In genomic region chr7:106070567-106071254, GRCh38 we compare ENCODE assay signal across 9 cellular contexts. TPM values are rescaled to one million over a fixed set of nuclear protein-coding genes. Genes with fewer than 3 reads are reported as not detected.
A peak's percentile ranks its signal among the peaks of the same experiment; 100 is the strongest.
DNase-seq lines count a peak whose midpoint lies in the region; ATAC-seq and TF ChIP-seq lines count a peak whose summit lies in the region.
"Had no signal": no experiment of that assay in that cellular context is flagged by ENCODE, and none has a peak within 500 bp of the region (broad histone marks: within the 10 kb centered on the region; RNA-seq: fewer than 3 reads in every experiment).

No MANE protein-coding gene starts in this region.

- no peak overlapping the region for H3K4me3 ChIP-seq in HEK293 (ENCODE audit: low read depth, low read length)
- no peak overlapping the region for H3K4me3 ChIP-seq in body of pancreas
- no peak overlapping the region for H3K4me3 ChIP-seq in parathyroid adenoma (ENCODE audit: low read depth, low read length)
- no peak overlapping the region for H3K4me3 ChIP-seq in trophoblast cell (ENCODE audit: low read depth, low read length)
- H3K4me3 ChIP-seq: ascending aorta had no signal

- ATAC-seq in body of pancreas (no peak), HG03439 (IDR thresholded peaks at IDR 0.05; ENCODE audit: unreplicated experiment) (no peak), HG02571 (IDR thresholded peaks at IDR 0.05; ENCODE audit: unreplicated experiment) (no peak)

- no peak overlapping the region for H3K18ac ChIP-seq in trophoblast cell (ENCODE audit: low read length)

- no peaks in the 10 kb centered on the region for H3K79me1 ChIP-seq in trophoblast cell (ENCODE audit: low read length)

- no peak overlapping the region for H3K9ac ChIP-seq in parathyroid adenoma
- H3K9ac ChIP-seq in trophoblast cell (ENCODE audit: low read length) = no peak overlapping the region

- no peak overlapping the region for H2AK5ac ChIP-seq in trophoblast cell (ENCODE audit: low read length)

- POLR2A ChIA-PET in HEK293 (lab: Yijun Ruan, JAX) = interaction anchor here (3.1 kb wide), 1 partner anchor 41 kb away, joined by 12 read pairs; the partner anchor contains the start of gene SYPL1

- peaks cover 18% of the 10 kb centered on the region for H3K4me1 ChIP-seq in HEK293 (ENCODE audit: control insufficient read depth, insufficient read depth, low read length)
- H3K4me1 ChIP-seq in body of pancreas = peaks cover 40% of the 10 kb centered on the region
- peaks cover 66% of the 10 kb centered on the region for H3K4me1 ChIP-seq in parathyroid adenoma
- H3K4me1 ChIP-seq in trophoblast cell (ENCODE audit: control insufficient read depth in 1 of 2, insufficient read depth in 2 of 2, low read length in 2 of 2) = peaks cover 6 to 13% of the 10 kb centered on the region in 2 experiments

- WGBS in body of pancreas, 2 donors = 84 to 87% methylated on average over 8 of the region's 8 CpGs
- WGBS in trophoblast cell (ENCODE audit: extremely low coverage, insufficient coverage, insufficient read length) = no CpG with 5 or more reads among the region's 8 CpGs

- H3K79me2 ChIP-seq in parathyroid adenoma (no peaks in the 10 kb centered on the region), trophoblast cell (ENCODE audit: control insufficient read depth, insufficient read depth, low read length, poor library complexity) (no peaks in the 10 kb centered on the region)

- CTCF ChIA-PET in HEK293 (lab: Yijun Ruan, JAX) = interaction anchor here (0.6 to 4.4 kb wide), 3 partner anchors 84 to 106 kb away, joined by 3 to 21 read pairs (median 4); no protein-coding TSS in a partner anchor

- H2BK12ac ChIP-seq in trophoblast cell (ENCODE audit: low read length) = no peak overlapping the region

- H3K9me3 ChIP-seq in HEK293 (ENCODE audit: control insufficient read depth, insufficient read depth, low read depth, low read length) = no peaks in the 10 kb centered on the region
- no peaks in the 10 kb centered on the region for H3K9me3 ChIP-seq in body of pancreas
- H3K9me3 ChIP-seq in parathyroid adenoma (ENCODE audit: control insufficient read depth, low read length) = no peaks in the 10 kb centered on the region
- no peaks in the 10 kb centered on the region for H3K9me3 ChIP-seq in trophoblast cell (ENCODE audit: insufficient read depth, low read depth, low read length)
- H3K9me3 ChIP-seq: ascending aorta had no signal

- TF ChIP-seq CTCF in HEK293 (tag by site-specific recombination; IDR thresholded peaks at IDR 0.05) = no peak
- no peak for TF ChIP-seq CTCF in body of pancreas (IDR thresholded peaks at IDR 0.05)
- no peak for TF ChIP-seq CTCF in parathyroid adenoma (IDR thresholded peaks at IDR 0.05)

- DNase-seq in NCI-H2171 treated with DMSO at 0.1 percent for 48 hours (lab: John Stamatoyannopoulos, UW) = peak; percentile 86
- DNase-seq in body of pancreas = no peak
- no peak for DNase-seq in trophoblast cell
- DNase-seq in NCI-H1048 (lab: John Stamatoyannopoulos, UW) = no peak

- H2AFZ ChIP-seq in parathyroid adenoma = peak overlapping the region; percentile 10
- no peak overlapping the region for H2AFZ ChIP-seq in trophoblast cell (ENCODE audit: insufficient read depth, low read length, poor library complexity)

- no peak overlapping the region for H4K12ac ChIP-seq in trophoblast cell (ENCODE audit: low read depth, low read length)

- H3K14ac ChIP-seq in trophoblast cell (ENCODE audit: low read length) = no peak overlapping the region

- no peak overlapping the region for H3K27ac ChIP-seq in HEK293 (ENCODE audit: extremely low read depth, low read depth, low read length)
- H3K27ac ChIP-seq in body of pancreas = peak overlapping the region in 3 of 4 donors; percentile 38 to 81 (median 77)
- peak overlapping the region; percentile 85 for H3K27ac ChIP-seq in parathyroid adenoma
- no peak overlapping the region for H3K27ac ChIP-seq in trophoblast cell (ENCODE audit: low read depth, low read length)
- H3K27ac ChIP-seq: ascending aorta had no signal

- H3K4ac ChIP-seq in trophoblast cell (ENCODE audit: low read depth, low read length) = no peak overlapping the region

- intact Hi-C loops in body of pancreas (cut with DNase I) = no loop called here

- H3K27me3 ChIP-seq in body of pancreas = no peaks in the 10 kb centered on the region
- H3K27me3 ChIP-seq in parathyroid adenoma (ENCODE audit: control insufficient read depth, insufficient read depth, low read length) = no peaks in the 10 kb centered on the region
- H3K27me3 ChIP-seq in trophoblast cell (ENCODE audit: insufficient read depth, low read length) = no peaks in the 10 kb centered on the region
- H3K27me3 ChIP-seq: ascending aorta had no signal

- H3K23ac ChIP-seq in trophoblast cell (ENCODE audit: low read length) = no peak overlapping the region

- H3K36me3 ChIP-seq in HEK293 (ENCODE audit: control insufficient read depth in 2 of 2, insufficient read depth in 1 of 2, low read length in 2 of 2) = no peaks in the 10 kb centered on the region
- H3K36me3 ChIP-seq in body of pancreas (replicated peaks in 1 of 2; ENCODE audit: insufficient read depth in 1 of 2, low read depth in 2 of 2) = no peaks in the 10 kb centered on the region
- H3K36me3 ChIP-seq in parathyroid adenoma (ENCODE audit: control insufficient read depth, insufficient read depth, low read length) = no peaks in the 10 kb centered on the region
- no peaks in the 10 kb centered on the region for H3K36me3 ChIP-seq in trophoblast cell (ENCODE audit: control insufficient read depth in 1 of 2, insufficient read depth in 2 of 2, low read length in 2 of 2)
- H3K36me3 ChIP-seq: ascending aorta had no signal

- no peak overlapping the region for H2BK5ac ChIP-seq in trophoblast cell (ENCODE audit: low read depth, low read length, poor library complexity)

- no peak for TF ChIP-seq POLR2A in body of pancreas (IDR thresholded peaks at IDR 0.05)

- H4K8ac ChIP-seq in trophoblast cell (ENCODE audit: low read depth, low read length) = no peak overlapping the region

- H2BK120ac ChIP-seq in trophoblast cell (ENCODE audit: insufficient read depth, low read length, poor library complexity) = no peak overlapping the region

- H3K4me2 ChIP-seq in parathyroid adenoma (ENCODE audit: low read length) (peak overlapping the region; percentile 43), trophoblast cell (ENCODE audit: low read length) (no peak overlapping the region)

- no peak overlapping the region for H4K91ac ChIP-seq in trophoblast cell (ENCODE audit: low read depth, low read length)

TF ChIP-seq in HEK293, 187 proteins besides CTCF, POLR2A, EP300 and RAD21 (continues in another document):
- TF ChIP-seq PRDM4 (tag by site-specific recombination; IDR thresholded peaks at IDR 0.05) (no peak), ZNF623 (tag by site-specific recombination; IDR thresholded peaks at IDR 0.05) (no peak), ZFP41 (tag by site-specific recombination; IDR thresholded peaks at IDR 0.05; ENCODE audit: borderline replicate concordance) (no peak), ZNF843 (tag by site-specific recombination; IDR thresholded peaks at IDR 0.05) (no peak), ZBTB48 (tag by site-specific recombination; IDR thresholded peaks at IDR 0.05) (no peak), ZBTB8A (tag by site-specific recombination; IDR thresholded peaks at IDR 0.05) (no peak), ZNF433 (tag by site-specific recombination; IDR thresholded peaks at IDR 0.05; ENCODE audit: low read depth) (no peak), ZNF664 (tag by site-specific recombination; IDR thresholded peaks at IDR 0.05) (no peak), ZFP37 (tag by site-specific recombination; IDR thresholded peaks at IDR 0.05) (no peak), GLIS2 (tag by site-specific recombination; IDR thresholded peaks at IDR 0.05) (no peak), OVOL3 (tag by site-specific recombination; IDR thresholded peaks at IDR 0.05) (no peak), ZNF416 (tag by site-specific recombination; IDR thresholded peaks at IDR 0.05) (no peak), ZNF449 (tag by site-specific recombination; IDR thresholded peaks at IDR 0.05) (no peak), ZNF362 (tag by site-specific recombination; IDR thresholded peaks at IDR 0.05) (no peak)

RNA-seq across cellular contexts. Expression of gene SYPL1, which starts 41.4 kb away (rescaled TPM):
- 10 to 100 TPM; 35.6 to 44.1 TPM for total RNA-seq in body of pancreas
- 41.8 and 42.6 TPM in 2 replicates for polyA plus RNA-seq in trophoblast cell (2013)

Comparison
In these comparisons a context has a peak if more than half of its experiments do, and no peak if none do; other contexts are left out.
1. H3K27ac ChIP-seq: peak in body of pancreas (3 of 4) and parathyroid adenoma (single experiment); none in HEK293 (single experiment) and trophoblast cell (single experiment).